Comparison of ENCODE assay signal across 8 cellular contexts in the genomic region with DNA sequence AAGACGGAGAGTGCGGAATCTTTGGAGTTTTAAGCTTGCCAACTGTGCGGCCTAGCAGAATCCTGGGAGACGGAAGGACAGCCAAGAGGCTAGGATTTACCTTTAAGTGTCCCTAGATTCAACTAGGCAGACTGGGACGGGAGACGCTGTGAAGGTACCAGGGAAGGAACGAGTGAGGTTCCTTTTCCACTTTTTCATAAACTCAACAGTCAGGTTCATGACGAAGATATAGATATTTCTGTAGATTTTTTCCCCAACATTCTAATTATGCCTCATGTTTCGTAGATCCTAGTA. TPM values are rescaled to one million over a fixed set of nuclear protein-coding genes. Genes with fewer than 3 reads are reported as not detected.
A peak's percentile ranks its signal among the peaks of the same experiment; 100 is the strongest.
DNase-seq lines count a peak whose midpoint lies in the region; ATAC-seq, FAIRE-seq and TF ChIP-seq lines count a peak whose summit lies in the region.

No MANE protein-coding gene starts in this region.

- under 1% methylated on average over 9 of the region's 9 CpGs for WGBS in GM12878 (ENCODE audit: insufficient coverage, insufficient replicate concordance, low lambda C conversion rate, missing lambda C conversion rate)
- 0% methylated on average over 8 of the region's 9 CpGs for WGBS in right lobe of liver (ENCODE audit: insufficient coverage, low coverage, low lambda C conversion rate, missing lambda C conversion rate)

- no peaks in the 10 kb centered on the region for H3K27me3 ChIP-seq in GM12878 (replicated peaks in 1 of 2; ENCODE audit: control insufficient read depth in 2 of 2, insufficient read depth in 2 of 2, low read length in 1 of 2)
- no peaks in the 10 kb centered on the region for H3K27me3 ChIP-seq in right lobe of liver
- H3K27me3 ChIP-seq in uterus, result no peaks in the 10 kb centered on the region

- peak overlapping the region; percentile 98 for H3K9ac ChIP-seq in GM12878 (ENCODE audit: control insufficient read depth, insufficient read depth, low read length)

- H3K27ac ChIP-seq in GM12878 (ENCODE audit: control insufficient read depth, insufficient read depth) (peak overlapping the region; percentile 91), right lobe of liver (peak overlapping the region; percentile 99 to 100 (median 100)), uterus (peak overlapping the region; percentile 98)

- RAD21 ChIA-PET in GM12878 (lab: Charles Lee; ENCODE audit: unreplicated experiment), result interaction anchor here (1.3 to 2.5 kb wide), 3 partner anchors 22 to 74 kb away, joined by 6 to 14 read pairs (median 6); a partner anchor contains a TSS

- POLR2A ChIA-PET in GM12878 (lab: Charles Lee), result interaction anchor here (0.6 to 1.4 kb wide), 5 partner anchors 19 to 1361 kb away, joined by 3 to 9 read pairs (median 5); a partner anchor contains a TSS

- H3K4me3 Mint-ChIP-seq in activated naive CD4-positive, alpha-beta T cell treated with anti-CD3 and anti-CD28 coated beads, Interleukin-2, amount 50 U/mL, for 24 hours, result peak overlapping the region; percentile 98

- peak overlapping the region; percentile 100 for H3K27ac Mint-ChIP-seq in activated naive CD4-positive, alpha-beta T cell treated with anti-CD3 and anti-CD28 coated beads, Interleukin-2, amount 50 U/mL, for 24 hours

- H3K36me3 Mint-ChIP-seq in activated naive CD4-positive, alpha-beta T cell treated with anti-CD3 and anti-CD28 coated beads, Interleukin-2, amount 50 U/mL, for 24 hours, result peaks cover 37% of the 10 kb centered on the region

- H3K36me3 ChIP-seq in GM12878 (ENCODE audit: control insufficient read depth in 2 of 2, insufficient read depth in 2 of 2, low read length in 1 of 2) (peaks cover 0 to 11% of the 10 kb centered on the region in 2 experiments; a peak in 2 of 4 replicates), right lobe of liver (peaks cover 0 to 2% (median 0%) of the 10 kb centered on the region in 4 donors), uterus (no peaks in the 10 kb centered on the region)

- peak overlapping the region; percentile 86 for H3K4me2 ChIP-seq in GM12878 (ENCODE audit: control insufficient read depth, insufficient read depth)

- peak; percentile 1 for ATAC-seq in GM12878
- ATAC-seq in right lobe of liver, result peak; percentile 4 to 19 (median 12)
- ATAC-seq in GM19351 (IDR thresholded peaks at IDR 0.05; ENCODE audit: unreplicated experiment), result no peak

- TF ChIP-seq POLR2A in GM12878 (IDR thresholded peaks at IDR 0.05; ENCODE audit: low read depth, low read length), result no peak
- TF ChIP-seq POLR2A in right lobe of liver (IDR thresholded peaks at IDR 0.05), result no peak
- no peak for TF ChIP-seq POLR2A in uterus (IDR thresholded peaks at IDR 0.05)

- H3K9me3 ChIP-seq in GM12878 (replicated peaks; ENCODE audit: control insufficient read depth, insufficient read depth, low read length), result no peaks in the 10 kb centered on the region
- no peaks in the 10 kb centered on the region for H3K9me3 ChIP-seq in right lobe of liver
- no peaks in the 10 kb centered on the region for H3K9me3 ChIP-seq in uterus

- H3K9me3 Mint-ChIP-seq in activated naive CD4-positive, alpha-beta T cell treated with anti-CD3 and anti-CD28 coated beads, Interleukin-2, amount 50 U/mL, for 24 hours, result no peaks in the 10 kb centered on the region

- peaks cover 45% of the 10 kb centered on the region for H3K4me1 Mint-ChIP-seq in activated naive CD4-positive, alpha-beta T cell treated with anti-CD3 and anti-CD28 coated beads, Interleukin-2, amount 50 U/mL, for 24 hours

- H3K4me3 ChIP-seq in GM12878 (peak overlapping the region; percentile 82), right lobe of liver (peak overlapping the region; percentile 92 to 96 (median 94)), uterus (peak overlapping the region; percentile 75 to 88)

- TF ChIP-seq EP300 in GM12878 (IDR thresholded peaks at IDR 0.05; ENCODE audit: borderline replicate concordance in 1 of 2, control insufficient read depth in 1 of 2, low read depth in 2 of 2, low read length in 2 of 2), result no peak

- SMC1A ChIA-PET in GM12878 (lab: Charles Lee; ENCODE audit: uncharacterized antibody, unreplicated experiment), result interaction anchor here (0.6 to 7.2 kb wide), 9 partner anchors 18 to 142 kb away, joined by 3 to 38 read pairs (median 5); a partner anchor contains a TSS

- H3K27me3 Mint-ChIP-seq in activated naive CD4-positive, alpha-beta T cell treated with anti-CD3 and anti-CD28 coated beads, Interleukin-2, amount 50 U/mL, for 24 hours, result no peaks in the 10 kb centered on the region

- H3K79me2 ChIP-seq in GM12878 (ENCODE audit: control insufficient read depth, insufficient read depth, low read length), result peaks cover 80% of the 10 kb centered on the region

- intact Hi-C loops in GM12878 (cut with micrococcal nuclease; ENCODE audit: unreplicated experiment) (loop anchor here (1.0 to 10.0 kb wide), 4 partner anchors 35 to 552 kb away; a partner anchor contains a TSS), right lobe of liver (cut with DNase I) (no loop called here), uterus (cut with DNase I; ENCODE audit: low total_unique reads) (no loop called here), posterior vena cava (cut with DNase I) (loop anchor here in 1 of 2 donors (10.0 kb wide), 1 partner anchor 69 kb away; a partner anchor contains a TSS)

- TSS peak; percentile 81 for BruUV-seq in GM12878 (replicated peaks; lab: Mats Ljungman, UMichigan)

- in situ Hi-C loops in GM12878 (cut with MboI), result loop anchor here (10.0 kb wide), 2 partner anchors 89 to 549 kb away; a partner anchor contains a TSS

- no peak for DNase-seq in activated naive CD4-positive, alpha-beta T cell treated with Interleukin-2 at 50 U/mL for 16 hours
- DNase-seq in GM12878 (ENCODE audit: low read depth, low spot score) (no peak), right lobe of liver (no peak), uterus (no peak), SW480 (ENCODE audit: low spot score) (no peak), posterior vena cava (ENCODE audit: low spot score) (no peak)

- H4K20me1 ChIP-seq in GM12878 (ENCODE audit: control insufficient read depth, insufficient read depth), result no peaks in the 10 kb centered on the region; the same call in 1 of the 2 replicates

- TF ChIP-seq CTCF in GM12878 (IDR thresholded peaks at IDR 0.05 in 2 of 3, conservative IDR thresholded peaks at IDR 0.05 in 1 of 3; ENCODE audit: control insufficient read depth in 2 of 3, extremely low read depth in 1 of 3, insufficient read depth in 1 of 3, low read depth in 3 of 3, low read length in 3 of 3) (no peak), right lobe of liver (IDR thresholded peaks at IDR 0.05) (no peak), uterus (IDR thresholded peaks at IDR 0.05) (no peak)

- CTCF ChIA-PET in GM12878 (lab: Yijun Ruan, JAX), result interaction anchor here (0.6 to 1.9 kb wide), 8 partner anchors 18 to 526 kb away, joined by 3 to 10 read pairs (median 4); a partner anchor contains a TSS

- TF ChIP-seq RAD21 in GM12878 (IDR thresholded peaks at IDR 0.05; ENCODE audit: insufficient read depth, low read depth, low read length), result no peak

- H3K4me1 ChIP-seq in GM12878 (ENCODE audit: control insufficient read depth, insufficient read depth, low read length) (peaks cover 10% of the 10 kb centered on the region), right lobe of liver (peaks cover 0 to 14% (median 4%) of the 10 kb centered on the region in 4 donors), uterus (peaks cover 0 to 4% of the 10 kb centered on the region in 2 donors)

- no peak for FAIRE-seq in GM12878 (lab: Jason Lieb, UNC)

- H2AFZ ChIP-seq in GM12878 (ENCODE audit: control insufficient read depth, low read depth, low read length), result peak overlapping the region; percentile 66

TF ChIP-seq in GM12878, 131 proteins besides CTCF, POLR2A, EP300 and RAD21 (continues in another document):
- TF ChIP-seq ASH2L (IDR thresholded peaks at IDR 0.05; ENCODE audit: borderline replicate concordance, low read depth), result peak; percentile 7; the same call in 1 of the 2 replicates
- TF ChIP-seq LARP7 (IDR thresholded peaks at IDR 0.05), result 0 out of 2 replicates have a peak, but pooled peaks have one; percentile 8
- TF ChIP-seq, protein P1, sequence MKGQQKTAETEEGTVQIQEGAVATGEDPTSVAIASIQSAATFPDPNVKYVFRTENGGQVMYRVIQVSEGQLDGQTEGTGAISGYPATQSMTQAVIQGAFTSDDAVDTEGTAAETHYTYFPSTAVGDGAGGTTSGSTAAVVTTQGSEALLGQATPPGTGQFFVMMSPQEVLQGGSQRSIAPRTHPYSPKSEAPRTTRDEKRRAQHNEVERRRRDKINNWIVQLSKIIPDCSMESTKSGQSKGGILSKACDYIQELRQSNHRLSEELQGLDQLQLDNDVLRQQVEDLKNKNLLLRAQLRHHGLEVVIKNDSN (IDR thresholded peaks at IDR 0.05; ENCODE audit: borderline replicate concordance, extremely low read length, insufficient read depth, low read depth, low read length), result no peak

RNA-seq across cellular contexts. Expression of a gene that starts 0.6 kb away (rescaled TPM):
- 64.7 and 67.7 TPM in 2 replicates for total RNA-seq in GM12878 (2013; cell fraction: nucleolus; rRNA removed)
- total RNA-seq in GM12878 (2014; rRNA removed), result 44.2 and 49.8 TPM in 2 replicates
- 40.2 and 42.3 TPM in 2 replicates for total RNA-seq in GM12878 (2014; rRNA removed; fragmentation: Illumina TruSeq; extraction: Trizol)
- total RNA-seq in GM12878 (2021), result 32.4 and 35.9 TPM in 2 replicates
- polyA plus RNA-seq in GM12878 (2011; ENCODE audit: low read depth), result 14.6 TPM
- 48.2 and 56.6 TPM in 2 replicates for polyA plus RNA-seq in GM12878 (2011; rRNA removed)
- 38.6 and 42.3 TPM in 2 replicates for polyA plus RNA-seq in GM12878 (2011; cell fraction: cytosol; rRNA removed)
- polyA plus RNA-seq in GM12878 (2011; cell fraction: nucleus; rRNA removed), result 32.4 and 37.6 TPM in 2 replicates
- 16.2 and 19.1 TPM in 2 replicates for polyA plus RNA-seq in GM12878 (2012)
- 37.3 and 45.5 TPM in 2 replicates for polyA plus RNA-seq in GM12878 (2014; fragmentation: Illumina TruSeq; extraction: Trizol)
- polyA plus RNA-seq in GM12878 (2014; fragmentation: Nextera tagmentation; extraction: Ambion mirVana), result 10 to 100 TPM; 13.9 to 18.2 TPM
- polyA plus RNA-seq in GM12878 (2014; rRNA removed), result 37.9 and 38.9 TPM in 2 replicates
- polyA plus RNA-seq in GM12878 (2016; fragmentation: Nextera tagmentation; extraction: Ambion mirVana), result 10 to 100 TPM; 40.8 to 41.6 TPM
- polyA minus RNA-seq in GM12878 (2011; rRNA and poly(A)+ RNA removed), result 43.0 and 70.3 TPM in 2 replicates
- polyA minus RNA-seq in GM12878 (2011; cell fraction: cytosol; rRNA and poly(A)+ RNA removed), result 17.0 and 22.8 TPM in 2 replicates
- polyA minus RNA-seq in GM12878 (2011; cell fraction: nucleus; rRNA and poly(A)+ RNA removed), result 17.2 and 20.6 TPM in 2 replicates
- total RNA-seq in right lobe of liver, result 10 to 100 TPM in 2 of 6 experiments, 1 to 10 TPM in 4; 5.4 to 10.5 (median 9.4) TPM
- 10 to 100 TPM; 21.2 to 58.1 (median 34.0) TPM for total RNA-seq in uterus
- total RNA-seq in posterior vena cava, result 10 to 100 TPM; 11.6 to 16.7 TPM
